In the genomic region with DNA sequence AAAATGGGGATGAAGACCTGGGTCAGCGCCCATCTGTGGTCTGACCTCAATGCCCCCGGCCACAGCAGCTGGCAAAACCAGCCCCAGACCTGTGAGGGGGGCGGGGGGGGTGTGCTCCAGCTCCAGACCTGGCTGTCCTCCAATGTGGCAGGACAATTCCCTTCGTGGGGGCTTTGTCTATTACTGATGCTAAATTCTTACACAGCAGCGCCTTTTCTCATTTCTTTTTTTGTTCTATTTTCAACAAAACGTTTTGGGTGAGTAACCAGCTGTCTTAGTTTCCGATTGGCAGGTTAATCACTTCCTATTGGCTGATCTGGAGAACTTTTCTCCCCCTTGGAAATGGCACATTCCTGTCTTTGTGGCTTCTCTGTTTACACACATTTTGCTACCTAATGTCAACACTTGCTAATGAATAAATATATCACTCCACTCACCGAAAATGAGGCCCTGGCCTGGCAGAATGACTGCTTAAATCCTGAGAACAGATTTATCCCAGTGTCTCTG, we compare ENCODE assay signal across 8 cellular contexts. TPM values are rescaled to one million over a fixed set of nuclear protein-coding genes. Genes with fewer than 3 reads are reported as not detected.
DNase-seq lines count a peak whose midpoint lies in the region; ATAC-seq and TF ChIP-seq lines count a peak whose summit lies in the region.

No MANE protein-coding gene starts in this region.

- H3K27me3 Mint-ChIP-seq in osteocyte (ENCODE audit: unreplicated experiment): no peaks in the 10 kb centered on the region

- H3K4me3 ChIP-seq in choroid plexus epithelial cell (ENCODE audit: low read depth, low read length): peak overlapping the region; percentile 82

- in situ Hi-C loops in G401 (cut with HindIII; ENCODE audit: low sequenced_read_pairs): no loop called here
- in situ Hi-C loops in ACHN (cut with HindIII; ENCODE audit: low pct_ligation_motif_present, low pct_unique_long_range_greater_than_20kb, low sequenced_read_pairs): loop anchor here (25.0 kb wide), 1 partner anchor 241 kb away; no protein-coding TSS in a partner anchor

- H3K4me3 Mint-ChIP-seq in osteocyte (ENCODE audit: unreplicated experiment): peak overlapping the region; percentile 98

- no peaks in the 10 kb centered on the region for H3K9me3 Mint-ChIP-seq in osteocyte (ENCODE audit: unreplicated experiment)

- H3K27ac Mint-ChIP-seq in osteocyte (ENCODE audit: unreplicated experiment): peak overlapping the region; percentile 89

- peaks cover 61% of the 10 kb centered on the region for H3K36me3 Mint-ChIP-seq in osteocyte (ENCODE audit: unreplicated experiment)

- peaks cover 65% of the 10 kb centered on the region for H3K4me1 Mint-ChIP-seq in osteocyte (ENCODE audit: unreplicated experiment)

- TF ChIP-seq CTCF in choroid plexus epithelial cell (conservative IDR thresholded peaks at IDR 0.05; ENCODE audit: low read depth, low read length) (no peak), osteocyte (IDR thresholded peaks at IDR 0.05) (no peak)

- DNase-seq in G401 (ENCODE audit: low spot score) (peak; percentile 47), NCI-H2196 treated with DMSO at 0.1 percent for 48 hours (lab: John Stamatoyannopoulos, UW; ENCODE audit: unreplicated experiment) (peak; percentile 59), choroid plexus epithelial cell (ENCODE audit: low read depth) (peak; percentile 82), osteocyte (ENCODE audit: extremely low spot score, unreplicated experiment) (no peak), ACHN (no peak), hepatic stellate cell (ENCODE audit: low spot score) (no peak)

- no peak for ATAC-seq in HG03439 (IDR thresholded peaks at IDR 0.05; ENCODE audit: unreplicated experiment)
- no peak for ATAC-seq in HG03457 (IDR thresholded peaks at IDR 0.05; ENCODE audit: unreplicated experiment)

RNA-seq across cellular contexts. Expression of a gene that starts 4.4 kb away (rescaled TPM):
- total RNA-seq in G401 (2014; rRNA removed; shearing (Covaris generic)): 15.4 and 18.6 TPM in 2 replicates
- 53.6 and 55.8 TPM in 2 replicates for total RNA-seq in osteocyte

Comparison
In these comparisons a context has a peak if more than half of its experiments do, and no peak if none do; other contexts are left out.
1. DNase-seq: peak in G401 (single experiment), NCI-H2196 treated with DMSO at 0.1 percent for 48 hours (single experiment) and choroid plexus epithelial cell (single experiment); none in osteocyte (single experiment), ACHN (single experiment) and hepatic stellate cell (single experiment).